1 cellular context compared by ENCODE assay signal in the genomic region with DNA sequence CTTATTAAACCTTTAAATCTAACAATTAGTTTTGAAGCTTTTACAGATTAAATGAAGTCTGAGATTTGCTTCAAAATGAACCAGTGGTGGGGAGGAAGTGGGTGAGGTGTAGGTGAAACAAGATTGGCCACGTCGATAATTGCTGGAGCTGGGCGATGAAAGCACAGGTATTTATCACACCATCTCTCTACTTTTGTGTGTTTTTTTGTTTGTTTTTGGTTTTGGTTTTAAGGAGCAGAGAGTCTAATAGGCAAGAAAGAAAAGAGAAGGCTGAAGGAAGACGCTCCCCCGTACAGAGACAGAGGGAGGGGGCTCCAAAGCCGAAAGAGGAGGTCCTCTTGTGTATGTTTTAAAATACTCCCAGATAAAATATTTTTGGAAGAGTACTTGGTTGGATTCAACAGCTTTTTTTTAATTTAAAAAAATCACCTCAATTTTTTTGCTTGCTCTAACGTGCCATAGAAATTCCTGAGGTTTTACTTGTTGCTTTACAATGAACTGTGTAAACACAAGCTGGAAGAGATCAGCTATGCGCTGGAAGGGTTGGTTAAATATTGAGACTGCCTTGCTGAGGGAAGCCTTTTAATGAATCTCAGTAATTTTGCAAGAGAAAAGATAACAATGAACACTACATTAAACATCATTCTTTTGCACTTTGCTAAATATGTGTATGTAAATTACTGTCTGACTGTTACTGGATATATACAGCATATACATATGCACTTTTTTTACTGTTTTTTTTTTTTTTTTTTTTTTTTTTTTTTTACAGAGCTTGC.
TF ChIP-seq lines count a peak whose summit lies in the region.

No MANE protein-coding gene starts in this region.

TF ChIP-seq in HepG2, 621 proteins besides CTCF, POLR2A, EP300 and RAD21 (continued from another document and continues in another):
- TF ChIP-seq, protein P1, sequence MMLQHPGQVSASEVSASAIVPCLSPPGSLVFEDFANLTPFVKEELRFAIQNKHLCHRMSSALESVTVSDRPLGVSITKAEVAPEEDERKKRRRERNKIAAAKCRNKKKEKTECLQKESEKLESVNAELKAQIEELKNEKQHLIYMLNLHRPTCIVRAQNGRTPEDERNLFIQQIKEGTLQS (CRISPR knock-in tag; IDR thresholded peaks at IDR 0.05) = no peak
- TF ChIP-seq, protein P2, sequence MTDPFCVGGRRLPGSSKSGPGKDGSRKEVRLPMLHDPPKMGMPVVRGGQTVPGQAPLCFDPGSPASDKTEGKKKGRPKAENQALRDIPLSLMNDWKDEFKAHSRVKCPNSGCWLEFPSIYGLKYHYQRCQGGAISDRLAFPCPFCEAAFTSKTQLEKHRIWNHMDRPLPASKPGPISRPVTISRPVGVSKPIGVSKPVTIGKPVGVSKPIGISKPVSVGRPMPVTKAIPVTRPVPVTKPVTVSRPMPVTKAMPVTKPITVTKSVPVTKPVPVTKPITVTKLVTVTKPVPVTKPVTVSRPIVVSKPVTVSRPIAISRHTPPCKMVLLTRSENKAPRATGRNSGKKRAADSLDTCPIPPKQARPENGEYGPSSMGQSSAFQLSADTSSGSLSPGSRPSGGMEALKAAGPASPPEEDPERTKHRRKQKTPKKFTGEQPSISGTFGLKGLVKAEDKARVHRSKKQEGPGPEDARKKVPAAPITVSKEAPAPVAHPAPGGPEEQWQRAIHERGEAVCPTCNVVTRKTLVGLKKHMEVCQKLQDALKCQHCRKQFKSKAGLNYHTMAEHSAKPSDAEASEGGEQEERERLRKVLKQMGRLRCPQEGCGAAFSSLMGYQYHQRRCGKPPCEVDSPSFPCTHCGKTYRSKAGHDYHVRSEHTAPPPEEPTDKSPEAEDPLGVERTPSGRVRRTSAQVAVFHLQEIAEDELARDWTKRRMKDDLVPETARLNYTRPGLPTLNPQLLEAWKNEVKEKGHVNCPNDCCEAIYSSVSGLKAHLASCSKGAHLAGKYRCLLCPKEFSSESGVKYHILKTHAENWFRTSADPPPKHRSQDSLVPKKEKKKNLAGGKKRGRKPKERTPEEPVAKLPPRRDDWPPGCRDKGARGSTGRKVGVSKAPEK (CRISPR knock-in tag; IDR thresholded peaks at IDR 0.05; ENCODE audit: borderline replicate concordance) = no peak
- TF ChIP-seq GZF1 (CRISPR knock-in tag; IDR thresholded peaks at IDR 0.05) (no peak), MAF1 (CRISPR knock-in tag; IDR thresholded peaks at IDR 0.05; ENCODE audit: borderline replicate concordance) (no peak), ZNF549 (CRISPR knock-in tag; IDR thresholded peaks at IDR 0.05) (no peak), SALL1 (CRISPR knock-in tag; IDR thresholded peaks at IDR 0.05) (peak; percentile 36; the same call in 1 of the 2 replicates), POGZ (CRISPR knock-in tag; IDR thresholded peaks at IDR 0.05) (no peak; the same call in 1 of the 2 replicates), PLRG1 (conservative IDR thresholded peaks at IDR 0.05) (no peak), RBAK (CRISPR knock-in tag; IDR thresholded peaks at IDR 0.05) (no peak), TARDBP (CRISPR knock-in tag; IDR thresholded peaks at IDR 0.05) (peak; percentile 53; the same call in 1 of the 2 replicates), MED8 (CRISPR knock-in tag; IDR thresholded peaks at IDR 0.05; ENCODE audit: insufficient replicate concordance) (no peak), ZNF101 (CRISPR knock-in tag; IDR thresholded peaks at IDR 0.05; ENCODE audit: borderline replicate concordance, low read depth) (no peak), PAX8 (CRISPR knock-in tag; IDR thresholded peaks at IDR 0.05; ENCODE audit: borderline replicate concordance) (no peak), TGIF2 (CRISPR knock-in tag; IDR thresholded peaks at IDR 0.05) (no peak), MXD4 (CRISPR knock-in tag; IDR thresholded peaks at IDR 0.05) (no peak), POLR2AphosphoS2 (IDR thresholded peaks at IDR 0.05; ENCODE audit: low read depth, low read length) (no peak), KLF6 (CRISPR knock-in tag; IDR thresholded peaks at IDR 0.05) (no peak), ZKSCAN8 (CRISPR knock-in tag; IDR thresholded peaks at IDR 0.05; ENCODE audit: borderline replicate concordance) (no peak), ZNF382 (CRISPR knock-in tag; IDR thresholded peaks at IDR 0.05; ENCODE audit: borderline replicate concordance) (no peak), ZNF530 (CRISPR knock-in tag; IDR thresholded peaks at IDR 0.05; ENCODE audit: low read depth) (no peak), PCBP1 (IDR thresholded peaks at IDR 0.05; ENCODE audit: borderline replicate concordance, low read depth, low read length) (no peak), ETV6 (CRISPR knock-in tag; conservative IDR thresholded peaks at IDR 0.05) (no peak)
- TF ChIP-seq, protein P3, sequence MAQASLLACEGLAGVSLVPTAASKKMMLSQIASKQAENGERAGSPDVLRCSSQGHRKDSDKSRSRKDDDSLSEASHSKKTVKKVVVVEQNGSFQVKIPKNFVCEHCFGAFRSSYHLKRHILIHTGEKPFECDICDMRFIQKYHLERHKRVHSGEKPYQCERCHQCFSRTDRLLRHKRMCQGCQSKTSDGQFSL (CRISPR knock-in tag; IDR thresholded peaks at IDR 0.05) = no peak
- TF ChIP-seq, protein P4, sequence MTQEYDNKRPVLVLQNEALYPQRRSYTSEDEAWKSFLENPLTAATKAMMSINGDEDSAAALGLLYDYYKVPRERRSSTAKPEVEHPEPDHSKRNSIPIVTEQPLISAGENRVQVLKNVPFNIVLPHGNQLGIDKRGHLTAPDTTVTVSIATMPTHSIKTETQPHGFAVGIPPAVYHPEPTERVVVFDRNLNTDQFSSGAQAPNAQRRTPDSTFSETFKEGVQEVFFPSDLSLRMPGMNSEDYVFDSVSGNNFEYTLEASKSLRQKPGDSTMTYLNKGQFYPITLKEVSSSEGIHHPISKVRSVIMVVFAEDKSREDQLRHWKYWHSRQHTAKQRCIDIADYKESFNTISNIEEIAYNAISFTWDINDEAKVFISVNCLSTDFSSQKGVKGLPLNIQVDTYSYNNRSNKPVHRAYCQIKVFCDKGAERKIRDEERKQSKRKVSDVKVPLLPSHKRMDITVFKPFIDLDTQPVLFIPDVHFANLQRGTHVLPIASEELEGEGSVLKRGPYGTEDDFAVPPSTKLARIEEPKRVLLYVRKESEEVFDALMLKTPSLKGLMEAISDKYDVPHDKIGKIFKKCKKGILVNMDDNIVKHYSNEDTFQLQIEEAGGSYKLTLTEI (CRISPR knock-in tag; conservative IDR thresholded peaks at IDR 0.05) = no peak
- TF ChIP-seq, protein P5, sequence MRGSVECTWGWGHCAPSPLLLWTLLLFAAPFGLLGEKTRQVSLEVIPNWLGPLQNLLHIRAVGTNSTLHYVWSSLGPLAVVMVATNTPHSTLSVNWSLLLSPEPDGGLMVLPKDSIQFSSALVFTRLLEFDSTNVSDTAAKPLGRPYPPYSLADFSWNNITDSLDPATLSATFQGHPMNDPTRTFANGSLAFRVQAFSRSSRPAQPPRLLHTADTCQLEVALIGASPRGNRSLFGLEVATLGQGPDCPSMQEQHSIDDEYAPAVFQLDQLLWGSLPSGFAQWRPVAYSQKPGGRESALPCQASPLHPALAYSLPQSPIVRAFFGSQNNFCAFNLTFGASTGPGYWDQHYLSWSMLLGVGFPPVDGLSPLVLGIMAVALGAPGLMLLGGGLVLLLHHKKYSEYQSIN (CRISPR knock-in tag; IDR thresholded peaks at IDR 0.05; ENCODE audit: borderline replicate concordance) = no peak
- TF ChIP-seq, protein P6, sequence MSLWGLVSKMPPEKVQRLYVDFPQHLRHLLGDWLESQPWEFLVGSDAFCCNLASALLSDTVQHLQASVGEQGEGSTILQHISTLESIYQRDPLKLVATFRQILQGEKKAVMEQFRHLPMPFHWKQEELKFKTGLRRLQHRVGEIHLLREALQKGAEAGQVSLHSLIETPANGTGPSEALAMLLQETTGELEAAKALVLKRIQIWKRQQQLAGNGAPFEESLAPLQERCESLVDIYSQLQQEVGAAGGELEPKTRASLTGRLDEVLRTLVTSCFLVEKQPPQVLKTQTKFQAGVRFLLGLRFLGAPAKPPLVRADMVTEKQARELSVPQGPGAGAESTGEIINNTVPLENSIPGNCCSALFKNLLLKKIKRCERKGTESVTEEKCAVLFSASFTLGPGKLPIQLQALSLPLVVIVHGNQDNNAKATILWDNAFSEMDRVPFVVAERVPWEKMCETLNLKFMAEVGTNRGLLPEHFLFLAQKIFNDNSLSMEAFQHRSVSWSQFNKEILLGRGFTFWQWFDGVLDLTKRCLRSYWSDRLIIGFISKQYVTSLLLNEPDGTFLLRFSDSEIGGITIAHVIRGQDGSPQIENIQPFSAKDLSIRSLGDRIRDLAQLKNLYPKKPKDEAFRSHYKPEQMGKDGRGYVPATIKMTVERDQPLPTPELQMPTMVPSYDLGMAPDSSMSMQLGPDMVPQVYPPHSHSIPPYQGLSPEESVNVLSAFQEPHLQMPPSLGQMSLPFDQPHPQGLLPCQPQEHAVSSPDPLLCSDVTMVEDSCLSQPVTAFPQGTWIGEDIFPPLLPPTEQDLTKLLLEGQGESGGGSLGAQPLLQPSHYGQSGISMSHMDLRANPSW (CRISPR knock-in tag; IDR thresholded peaks at IDR 0.05; ENCODE audit: borderline replicate concordance) = no peak
- TF ChIP-seq, protein P7, sequence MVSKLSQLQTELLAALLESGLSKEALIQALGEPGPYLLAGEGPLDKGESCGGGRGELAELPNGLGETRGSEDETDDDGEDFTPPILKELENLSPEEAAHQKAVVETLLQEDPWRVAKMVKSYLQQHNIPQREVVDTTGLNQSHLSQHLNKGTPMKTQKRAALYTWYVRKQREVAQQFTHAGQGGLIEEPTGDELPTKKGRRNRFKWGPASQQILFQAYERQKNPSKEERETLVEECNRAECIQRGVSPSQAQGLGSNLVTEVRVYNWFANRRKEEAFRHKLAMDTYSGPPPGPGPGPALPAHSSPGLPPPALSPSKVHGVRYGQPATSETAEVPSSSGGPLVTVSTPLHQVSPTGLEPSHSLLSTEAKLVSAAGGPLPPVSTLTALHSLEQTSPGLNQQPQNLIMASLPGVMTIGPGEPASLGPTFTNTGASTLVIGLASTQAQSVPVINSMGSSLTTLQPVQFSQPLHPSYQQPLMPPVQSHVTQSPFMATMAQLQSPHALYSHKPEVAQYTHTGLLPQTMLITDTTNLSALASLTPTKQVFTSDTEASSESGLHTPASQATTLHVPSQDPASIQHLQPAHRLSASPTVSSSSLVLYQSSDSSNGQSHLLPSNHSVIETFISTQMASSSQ (IDR thresholded peaks at IDR 0.05; ENCODE audit: low read depth) = 0 out of 2 replicates have a peak, but pooled peaks have one; percentile 20
- TF ChIP-seq, protein P7 (CRISPR knock-in tag; IDR thresholded peaks at IDR 0.05; ENCODE audit: borderline replicate concordance) = peak; percentile 34; the same call in 1 of the 2 replicates
- TF ChIP-seq, protein P8, sequence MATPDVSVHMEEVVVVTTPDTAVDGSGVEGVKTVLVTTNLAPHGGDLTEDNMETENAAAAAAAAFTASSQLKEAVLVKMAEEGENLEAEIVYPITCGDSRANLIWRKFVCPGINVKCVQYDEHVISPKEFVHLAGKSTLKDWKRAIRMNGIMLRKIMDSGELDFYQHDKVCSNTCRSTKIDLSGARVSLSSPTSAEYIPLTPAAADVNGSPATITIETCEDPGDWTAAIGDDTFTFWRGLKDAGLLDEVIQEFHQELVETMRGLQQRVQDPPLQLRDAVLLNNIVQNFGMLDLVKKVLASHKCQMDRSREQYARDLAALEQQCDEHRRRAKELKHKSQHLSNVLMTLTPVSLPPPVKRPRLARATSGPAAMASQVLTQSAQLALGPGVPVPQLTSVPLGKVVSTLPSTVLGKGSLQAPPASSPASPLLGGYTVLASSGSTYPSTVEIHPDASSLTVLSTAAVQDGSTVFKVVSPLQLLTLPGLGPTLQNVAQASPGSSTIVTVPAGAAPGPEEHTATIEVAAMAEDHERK (CRISPR knock-in tag; IDR thresholded peaks at IDR 0.05; ENCODE audit: low read depth) = no peak
- TF ChIP-seq, protein P9, sequence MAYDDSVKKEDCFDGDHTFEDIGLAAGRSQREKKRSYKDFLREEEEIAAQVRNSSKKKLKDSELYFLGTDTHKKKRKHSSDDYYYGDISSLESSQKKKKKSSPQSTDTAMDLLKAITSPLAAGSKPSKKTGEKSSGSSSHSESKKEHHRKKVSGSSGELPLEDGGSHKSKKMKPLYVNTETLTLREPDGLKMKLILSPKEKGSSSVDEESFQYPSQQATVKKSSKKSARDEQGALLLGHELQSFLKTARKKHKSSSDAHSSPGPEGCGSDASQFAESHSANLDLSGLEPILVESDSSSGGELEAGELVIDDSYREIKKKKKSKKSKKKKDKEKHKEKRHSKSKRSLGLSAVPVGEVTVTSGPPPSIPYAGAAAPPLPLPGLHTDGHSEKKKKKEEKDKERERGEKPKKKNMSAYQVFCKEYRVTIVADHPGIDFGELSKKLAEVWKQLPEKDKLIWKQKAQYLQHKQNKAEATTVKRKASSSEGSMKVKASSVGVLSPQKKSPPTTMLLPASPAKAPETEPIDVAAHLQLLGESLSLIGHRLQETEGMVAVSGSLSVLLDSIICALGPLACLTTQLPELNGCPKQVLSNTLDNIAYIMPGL (CRISPR knock-in tag; IDR thresholded peaks at IDR 0.05; ENCODE audit: borderline replicate concordance in 1 of 2, low read depth in 1 of 2) = no peak
- TF ChIP-seq, protein P10, sequence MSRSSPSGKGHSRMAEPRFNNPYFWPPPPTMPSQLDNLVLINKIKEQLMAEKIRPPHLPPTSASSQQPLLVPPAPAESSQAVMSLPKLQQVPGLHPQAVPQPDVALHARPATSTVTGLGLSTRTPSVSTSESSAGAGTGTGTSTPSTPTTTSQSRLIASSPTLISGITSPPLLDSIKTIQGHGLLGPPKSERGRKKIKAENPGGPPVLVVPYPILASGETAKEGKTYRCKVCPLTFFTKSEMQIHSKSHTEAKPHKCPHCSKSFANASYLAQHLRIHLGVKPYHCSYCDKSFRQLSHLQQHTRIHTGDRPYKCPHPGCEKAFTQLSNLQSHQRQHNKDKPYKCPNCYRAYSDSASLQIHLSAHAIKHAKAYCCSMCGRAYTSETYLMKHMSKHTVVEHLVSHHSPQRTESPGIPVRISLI (CRISPR knock-in tag; IDR thresholded peaks at IDR 0.05; ENCODE audit: borderline replicate concordance) = peak; percentile 87
- TF ChIP-seq, protein P11, sequence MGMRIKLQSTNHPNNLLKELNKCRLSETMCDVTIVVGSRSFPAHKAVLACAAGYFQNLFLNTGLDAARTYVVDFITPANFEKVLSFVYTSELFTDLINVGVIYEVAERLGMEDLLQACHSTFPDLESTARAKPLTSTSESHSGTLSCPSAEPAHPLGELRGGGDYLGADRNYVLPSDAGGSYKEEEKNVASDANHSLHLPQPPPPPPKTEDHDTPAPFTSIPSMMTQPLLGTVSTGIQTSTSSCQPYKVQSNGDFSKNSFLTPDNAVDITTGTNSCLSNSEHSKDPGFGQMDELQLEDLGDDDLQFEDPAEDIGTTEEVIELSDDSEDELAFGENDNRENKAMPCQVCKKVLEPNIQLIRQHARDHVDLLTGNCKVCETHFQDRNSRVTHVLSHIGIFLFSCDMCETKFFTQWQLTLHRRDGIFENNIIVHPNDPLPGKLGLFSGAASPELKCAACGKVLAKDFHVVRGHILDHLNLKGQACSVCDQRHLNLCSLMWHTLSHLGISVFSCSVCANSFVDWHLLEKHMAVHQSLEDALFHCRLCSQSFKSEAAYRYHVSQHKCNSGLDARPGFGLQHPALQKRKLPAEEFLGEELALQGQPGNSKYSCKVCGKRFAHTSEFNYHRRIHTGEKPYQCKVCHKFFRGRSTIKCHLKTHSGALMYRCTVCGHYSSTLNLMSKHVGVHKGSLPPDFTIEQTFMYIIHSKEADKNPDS (CRISPR knock-in tag; IDR thresholded peaks at IDR 0.05) = no peak
